ENCODE assay signal across 26 cellular contexts in the genomic region with DNA sequence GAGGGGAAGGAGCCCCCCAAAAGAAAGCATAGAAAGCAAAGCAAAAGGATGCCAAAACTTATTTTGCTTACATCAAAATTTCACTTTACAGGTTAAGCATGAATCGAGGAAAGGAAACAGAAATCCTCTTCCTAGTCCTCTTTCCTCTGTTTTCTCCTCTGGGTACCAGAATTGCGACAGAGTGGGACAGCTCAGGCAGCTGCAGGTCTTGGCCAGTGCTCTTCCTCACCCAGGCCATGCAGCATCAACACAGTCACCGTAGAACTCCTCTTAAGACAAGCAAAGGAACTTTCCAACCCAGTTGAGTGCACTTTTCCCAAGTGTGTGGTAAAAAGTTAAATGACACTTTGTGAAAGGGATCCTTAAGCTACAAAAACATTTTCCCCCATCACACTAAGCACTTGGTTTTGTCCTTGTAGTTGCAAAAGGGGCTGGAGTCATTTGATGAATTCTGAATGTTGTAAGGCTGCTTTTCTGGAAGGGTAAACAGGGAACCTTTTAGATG.
"Had no signal": no experiment of that assay in that cellular context is flagged by ENCODE, and none has a peak within 500 bp of the region (broad histone marks: within the 10 kb centered on the region; RNA-seq: fewer than 3 reads in every experiment).

No MANE protein-coding gene starts in this region.

- H3K27ac Mint-ChIP-seq: activated CD4-positive, alpha-beta memory T cell treated with anti-CD3 and anti-CD28 coated beads, Interleukin-2, amount 10 ng/mL, durations not matched to agents 7 days and 5 days; activated CD4-positive, alpha-beta T cell treated with anti-CD3 and anti-CD28 coated beads, Interleukin-2, amount 10 ng/mL, durations not matched to agents 7 days and 5 days; activated naive CD4-positive, alpha-beta T cell treated with anti-CD3 and anti-CD28 coated beads, Interleukin-2, amount 10 ng/mL, durations not matched to agents 7 days and 5 days; activated naive CD4-positive, alpha-beta T cell treated with anti-CD3 and anti-CD28 coated beads, Interleukin-2, amount 50 U/mL, for 72 hours; activated naive CD8-positive, alpha-beta T cell treated with anti-CD3 and anti-CD28 coated beads, Interleukin-2, amount 10 ng/mL, durations not matched to agents 7 days and 5 days; activated T-cell treated with anti-CD3 and anti-CD28 coated beads, Interleukin-2, amount 50 U/mL, for 24 hours; activated T-cell treated with anti-CD3 and anti-CD28 coated beads, Interleukin-2, amount 50 U/mL, for 72 hours; brain had no signal

- H3K36me3 Mint-ChIP-seq: activated naive CD4-positive, alpha-beta T cell treated with anti-CD3 and anti-CD28 coated beads, Interleukin-2, amount 10 ng/mL, durations not matched to agents 7 days and 5 days; activated naive CD4-positive, alpha-beta T cell treated with anti-CD3 and anti-CD28 coated beads, Interleukin-2, amount 50 U/mL, for 72 hours; activated naive CD8-positive, alpha-beta T cell treated with anti-CD3 and anti-CD28 coated beads, Interleukin-2, amount 10 ng/mL, durations not matched to agents 7 days and 5 days; brain had no signal

- H3K4me3 Mint-ChIP-seq: activated CD4-positive, alpha-beta memory T cell treated with anti-CD3 and anti-CD28 coated beads, Interleukin-2, amount 10 ng/mL, durations not matched to agents 7 days and 5 days; activated CD4-positive, alpha-beta T cell treated with anti-CD3 and anti-CD28 coated beads, Interleukin-2, amount 10 ng/mL, durations not matched to agents 7 days and 5 days; activated naive CD4-positive, alpha-beta T cell treated with anti-CD3 and anti-CD28 coated beads, Interleukin-2, amount 10 ng/mL, durations not matched to agents 7 days and 5 days; activated naive CD8-positive, alpha-beta T cell treated with anti-CD3 and anti-CD28 coated beads, Interleukin-2, amount 10 ng/mL, durations not matched to agents 7 days and 5 days; activated T-cell treated with anti-CD3 and anti-CD28 coated beads, Interleukin-2, amount 50 U/mL, for 24 hours; activated T-cell treated with anti-CD3 and anti-CD28 coated beads, Interleukin-2, amount 50 U/mL, for 72 hours; brain had no signal

- H3K4me1 Mint-ChIP-seq: activated CD4-positive, alpha-beta memory T cell treated with anti-CD3 and anti-CD28 coated beads, Interleukin-2, amount 10 ng/mL, durations not matched to agents 7 days and 5 days; activated CD4-positive, alpha-beta T cell treated with anti-CD3 and anti-CD28 coated beads, Interleukin-2, amount 10 ng/mL, durations not matched to agents 7 days and 5 days; activated naive CD4-positive, alpha-beta T cell treated with anti-CD3 and anti-CD28 coated beads, Interleukin-2, amount 10 ng/mL, durations not matched to agents 7 days and 5 days; activated naive CD8-positive, alpha-beta T cell treated with anti-CD3 and anti-CD28 coated beads, Interleukin-2, amount 10 ng/mL, durations not matched to agents 7 days and 5 days; brain had no signal

- H3K4me1 ChIP-seq: ascending aorta, colonic mucosa had no signal

- H3K27me3 ChIP-seq: ascending aorta, colonic mucosa had no signal

- H3K4me3 ChIP-seq: ascending aorta, colonic mucosa had no signal

- DNase-seq: activated CD4-positive, alpha-beta memory T cell treated with anti-CD3 and anti-CD28 coated beads, Interleukin-2, amount 10 ng/mL, durations not matched to agents 7 days and 5 days; activated CD4-positive, alpha-beta T cell treated with anti-CD3 and anti-CD28 coated beads for 1 hour; activated CD4-positive, alpha-beta T cell treated with anti-CD3 and anti-CD28 coated beads for 4 hours; activated CD4-positive, alpha-beta T cell treated with anti-CD3 and anti-CD28 coated beads, Interleukin-2, amount 10 ng/mL, durations not matched to agents 7 days and 5 days; activated CD4-positive, alpha-beta T cell treated with anti-CD3 and anti-CD28 coated beads, Interleukin-2, amount 50 U/mL, for 4 hours; activated CD8-positive, alpha-beta memory T cell treated with anti-CD3 and anti-CD28 coated beads, Interleukin-2, amount 50 U/mL, for 48 hours; activated gamma-delta T cell; activated naive CD4-positive, alpha-beta T cell; activated naive CD4-positive, alpha-beta T cell treated with anti-CD3 and anti-CD28 coated beads, Interleukin-2, amount 10 ng/mL, durations not matched to agents 7 days and 5 days; activated naive CD8-positive, alpha-beta T cell treated with anti-CD3 and anti-CD28 coated beads, Interleukin-2, amount 10 ng/mL, durations not matched to agents 7 days and 5 days; activated T-cell treated with anti-CD3 and anti-CD28 coated beads for 4 hours; activated T-cell treated with anti-CD3 and anti-CD28 coated beads, Interleukin-2, amount 50 U/mL, for 24 hours; activated T-cell treated with anti-CD3 and anti-CD28 coated beads, Interleukin-2, amount 50 U/mL, for 72 hours; caudate nucleus; colonic mucosa; effector CD8-positive, alpha-beta T cell; head of caudate nucleus; T-helper 2 cell had no signal

- FAIRE-seq: bronchial epithelial cell, endometrium, endothelial cell of umbilical vein, frontal cortex had no signal

- H3K27me3 Mint-ChIP-seq: activated T-cell treated with anti-CD3 and anti-CD28 coated beads, Interleukin-2, amount 50 U/mL, for 24 hours had no signal

- H3K9me3 ChIP-seq: ascending aorta, colonic mucosa had no signal

- H3K27ac ChIP-seq: ascending aorta, colonic mucosa had no signal

- ATAC-seq: activated naive CD4-positive, alpha-beta T cell treated with anti-CD3 and anti-CD28 coated beads, Interleukin-2, amount 50 U/mL, for 72 hours; activated T-cell treated with anti-CD3 and anti-CD28 coated beads, Interleukin-2, amount 50 U/mL, for 72 hours; esophagus mucosa had no signal

- H3K9me3 Mint-ChIP-seq: activated CD4-positive, alpha-beta memory T cell treated with anti-CD3 and anti-CD28 coated beads, Interleukin-2, amount 10 ng/mL, durations not matched to agents 7 days and 5 days; activated CD4-positive, alpha-beta T cell treated with anti-CD3 and anti-CD28 coated beads, Interleukin-2, amount 10 ng/mL, durations not matched to agents 7 days and 5 days; activated naive CD4-positive, alpha-beta T cell treated with anti-CD3 and anti-CD28 coated beads, Interleukin-2, amount 10 ng/mL, durations not matched to agents 7 days and 5 days; activated naive CD4-positive, alpha-beta T cell treated with anti-CD3 and anti-CD28 coated beads, Interleukin-2, amount 50 U/mL, for 72 hours; activated naive CD8-positive, alpha-beta T cell treated with anti-CD3 and anti-CD28 coated beads, Interleukin-2, amount 10 ng/mL, durations not matched to agents 7 days and 5 days; activated T-cell treated with anti-CD3 and anti-CD28 coated beads, Interleukin-2, amount 50 U/mL, for 24 hours; activated T-cell treated with anti-CD3 and anti-CD28 coated beads, Interleukin-2, amount 50 U/mL, for 72 hours; brain had no signal

- H3K36me3 ChIP-seq: ascending aorta, colonic mucosa had no signal
